In the genomic region with DNA sequence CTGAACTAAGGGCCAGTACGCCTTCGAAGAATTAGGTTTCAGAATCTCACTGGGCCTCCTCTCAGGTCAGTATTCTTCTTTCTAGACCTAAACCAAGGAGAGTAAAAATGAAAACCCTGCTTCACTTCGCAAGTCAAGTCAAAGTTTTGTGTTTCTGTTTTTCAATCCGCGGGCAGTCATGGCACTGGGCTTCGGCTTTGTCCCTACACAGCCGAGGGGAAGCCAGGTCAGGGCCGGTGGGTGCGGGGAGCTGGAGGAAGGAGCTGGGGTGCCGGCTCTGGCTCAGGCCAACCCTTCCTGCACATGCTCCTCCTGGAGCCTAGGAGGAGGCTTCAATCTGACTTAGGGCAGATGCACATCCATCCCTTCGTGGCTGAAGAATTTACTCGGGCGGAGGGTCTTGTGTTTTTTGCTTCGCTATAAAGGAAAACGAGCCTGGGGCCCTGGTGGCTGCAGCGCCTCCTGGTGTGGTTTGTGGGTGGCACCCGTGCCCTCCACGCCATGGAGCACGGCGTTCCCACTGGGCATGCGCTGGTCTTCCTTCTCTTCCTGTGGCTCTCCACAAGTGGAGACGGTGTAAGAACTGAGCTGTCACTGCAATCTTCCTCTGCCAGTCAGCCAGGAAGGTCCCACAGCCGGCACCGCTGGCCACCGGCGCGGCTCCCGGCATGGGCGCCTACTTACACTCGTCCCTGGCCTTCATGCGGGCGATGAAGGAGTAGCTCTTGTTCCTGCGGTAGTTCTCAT, we compare ENCODE assay signal across 1 cellular context.
TF ChIP-seq lines count a peak whose summit lies in the region.

No MANE protein-coding gene starts in this region.

TF ChIP-seq in H1, 55 proteins besides CTCF, POLR2A, EP300 and RAD21:
- no peak for TF ChIP-seq SP1 (IDR thresholded peaks at IDR 0.05; ENCODE audit: low read depth, low read length)
- TF ChIP-seq, protein P1, sequence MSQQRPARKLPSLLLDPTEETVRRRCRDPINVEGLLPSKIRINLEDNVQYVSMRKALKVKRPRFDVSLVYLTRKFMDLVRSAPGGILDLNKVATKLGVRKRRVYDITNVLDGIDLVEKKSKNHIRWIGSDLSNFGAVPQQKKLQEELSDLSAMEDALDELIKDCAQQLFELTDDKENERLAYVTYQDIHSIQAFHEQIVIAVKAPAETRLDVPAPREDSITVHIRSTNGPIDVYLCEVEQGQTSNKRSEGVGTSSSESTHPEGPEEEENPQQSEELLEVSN (IDR thresholded peaks at IDR 0.05), result no peak
- TF ChIP-seq YY1 (IDR thresholded peaks at IDR 0.05; ENCODE audit: low read depth, low read length), result no peak
- no peak for TF ChIP-seq TAF1 (IDR thresholded peaks at IDR 0.05; ENCODE audit: low read depth, low read length)
